ENCODE assay signal across 26 cellular contexts in genomic region chr10:58280485-58280884, GRCh38. TPM values are rescaled to one million over a fixed set of nuclear protein-coding genes. Genes with fewer than 3 reads are reported as not detected.
DNase-seq lines count a peak whose midpoint lies in the region; ATAC-seq, FAIRE-seq and TF ChIP-seq lines count a peak whose summit lies in the region.
"Had no signal": no experiment of that assay in that cellular context is flagged by ENCODE, and none has a peak within 500 bp of the region (broad histone marks: within the 10 kb centered on the region; RNA-seq: fewer than 3 reads in every experiment).

No MANE protein-coding gene starts in this region.

- no peak overlapping the region for H3K9ac ChIP-seq in IMR-90 (ENCODE audit: low read depth, low read length)
- no peak overlapping the region for H3K9ac ChIP-seq in keratinocyte (ENCODE audit: control insufficient read depth, extremely low read depth, insufficient read depth, low read length)

- no peak overlapping the region for H4K5ac ChIP-seq in IMR-90 (ENCODE audit: low read depth, low read length)

- H2AK5ac ChIP-seq in IMR-90 (ENCODE audit: low read depth, low read length), result no peak overlapping the region

- H3K18ac ChIP-seq in IMR-90 (ENCODE audit: low read depth, low read length), result no peak overlapping the region

- H3K56ac ChIP-seq in IMR-90 (ENCODE audit: extremely low read depth, insufficient read depth, low read length), result no peak overlapping the region

- H3K4me3 ChIP-seq in IMR-90 (ENCODE audit: insufficient read depth, low read depth, low read length) (no peak overlapping the region), keratinocyte (ENCODE audit: control insufficient read depth in 2 of 3, extremely low read depth in 1 of 3, insufficient read depth in 2 of 3, low read depth in 1 of 3, low read length in 3 of 3) (no peak overlapping the region), tibial artery (no peak overlapping the region)
- H3K4me3 ChIP-seq: GM12878, pancreas, Peyer's patch, right lobe of liver, SJCRH30, vagina had no signal

- no TSS peak for BruUV-seq in IMR-90 (replicated peaks; lab: Mats Ljungman, UMichigan)

- H3K9me3 Mint-ChIP-seq in activated T-helper 1 cell treated with anti-CD3 and anti-CD28 coated beads, Interleukin-12 subunit alpha, Interleukin-12 subunit beta, Interleukin-2, Interleukin-4 antibody, amounts not matched to agents 30 ng/mL and 10 ng/mL and 1 ng/mL, durations not matched to agents 14 hours and 24 hours and 36 hours, result no peaks in the 10 kb centered on the region
- H3K9me3 Mint-ChIP-seq: CD8-positive, alpha-beta memory T cell; natural killer cell treated with Interleukin-12 subunit alpha and Interleukin-12 subunit beta and Interleukin-15 and Interleukin-18, amount 100 ng/mL, for 72 hours had no signal

- peaks cover 6% of the 10 kb centered on the region for H3K36me3 ChIP-seq in IMR-90 (ENCODE audit: control insufficient read depth, insufficient read depth, low read length)
- peaks cover 0 to 2% of the 10 kb centered on the region in 2 experiments for H3K36me3 ChIP-seq in keratinocyte (ENCODE audit: control insufficient read depth in 2 of 2, extremely low read depth in 1 of 2, insufficient read depth in 2 of 2, low read length in 2 of 2)
- H3K36me3 ChIP-seq in tibial artery, result peaks cover 0 to 9% (median 5%) of the 10 kb centered on the region in 3 donors
- H3K36me3 ChIP-seq: pancreas, right lobe of liver, vagina had no signal

- no peak overlapping the region for H2BK20ac ChIP-seq in IMR-90 (ENCODE audit: low read depth, low read length)

- H4K20me1 ChIP-seq in IMR-90 (ENCODE audit: insufficient read depth, low read length) (no peaks in the 10 kb centered on the region), keratinocyte (ENCODE audit: control insufficient read depth, extremely low read depth, insufficient read depth, low read length) (no peaks in the 10 kb centered on the region)

- no peak overlapping the region for H2AFZ ChIP-seq in IMR-90 (replicated peaks; ENCODE audit: low read length, poor library complexity)
- no peak overlapping the region for H2AFZ ChIP-seq in keratinocyte (ENCODE audit: control insufficient read depth, low read length)

- H3K27me3 Mint-ChIP-seq in activated T-helper 1 cell treated with anti-CD3 and anti-CD28 coated beads, Interleukin-12 subunit alpha, Interleukin-12 subunit beta, Interleukin-2, Interleukin-4 antibody, amounts not matched to agents 30 ng/mL and 10 ng/mL and 1 ng/mL, durations not matched to agents 14 hours and 24 hours and 36 hours (ENCODE audit: insufficient read depth), result no peaks in the 10 kb centered on the region
- H3K27me3 Mint-ChIP-seq: CD8-positive, alpha-beta memory T cell; natural killer cell treated with Interleukin-12 subunit alpha and Interleukin-12 subunit beta and Interleukin-15 and Interleukin-18, amount 100 ng/mL, for 72 hours had no signal

- ATAC-seq in IMR-90 (ENCODE audit: low read depth), result no peak
- ATAC-seq in GM18868 (IDR thresholded peaks at IDR 0.05; ENCODE audit: unreplicated experiment), result no peak
- no peak for ATAC-seq in HG03439 (IDR thresholded peaks at IDR 0.05; ENCODE audit: unreplicated experiment)
- ATAC-seq: GM12878; left ventricle myocardium superior; natural killer cell treated with Interleukin-12 subunit alpha and Interleukin-12 subunit beta and Interleukin-15 and Interleukin-18, amount 100 ng/mL, for 72 hours; right lobe of liver had no signal

- no peak overlapping the region for H2AK9ac ChIP-seq in IMR-90 (replicated peaks; ENCODE audit: low read depth, low read length, poor library complexity)

- no peak overlapping the region for H3K4ac ChIP-seq in IMR-90 (ENCODE audit: low read depth, low read length)

- H3K9me3 ChIP-seq in IMR-90 (ENCODE audit: control insufficient read depth, insufficient read depth, low read length) (no peaks in the 10 kb centered on the region), keratinocyte (ENCODE audit: control insufficient read depth, low read depth, low read length) (no peaks in the 10 kb centered on the region), tibial artery (no peaks in the 10 kb centered on the region)
- H3K9me3 ChIP-seq: pancreas, Peyer's patch, right lobe of liver, SJCRH30, vagina had no signal

- no peak overlapping the region for H4K8ac ChIP-seq in IMR-90 (ENCODE audit: low read depth in 2 of 2, low read length in 2 of 2)

- H3K14ac ChIP-seq in IMR-90 (replicated peaks; ENCODE audit: low read depth, low read length), result no peak overlapping the region

- no peak for TF ChIP-seq POLR2A in IMR-90 (IDR thresholded peaks at IDR 0.05; ENCODE audit: low read depth, low read length)

- peak overlapping the region; percentile 1; the same call in 1 of the 2 replicates for H2BK120ac ChIP-seq in IMR-90 (ENCODE audit: low read depth, low read length)

- TF ChIP-seq RAD21 in IMR-90 (IDR thresholded peaks at IDR 0.05; ENCODE audit: low read length), result no peak

- intact Hi-C loops in IMR-90 (cut with micrococcal nuclease) (no loop called here), tibial artery (cut with DNase I; ENCODE audit: low total_unique reads) (no loop called here)
- intact Hi-C loops in activated T-helper 1 cell treated with anti-CD3 and anti-CD28 coated beads, Interleukin-12 subunit alpha, Interleukin-12 subunit beta, Interleukin-2, Interleukin-4 antibody, amounts not matched to agents 30 ng/mL and 10 ng/mL and 1 ng/mL, durations not matched to agents 14 hours and 24 hours and 36 hours (cut with micrococcal nuclease), result loop anchor here (5.0 kb wide), 2 partner anchors 52 to 1918 kb away; partner anchors contain the start of gene ZWINT

- WGBS in IMR-90 (ENCODE audit: extremely low coverage in 2 of 2, insufficient read length in 1 of 2), 2 experiments, result 93% methylated on average over 2 of the region's 2 CpGs; no CpG with 5 or more reads in 1 of the 2 experiments

- peaks cover 3% of the 10 kb centered on the region for H3K4me1 ChIP-seq in IMR-90 (ENCODE audit: control insufficient read depth, insufficient read depth, low read length)
- peaks cover 37% of the 10 kb centered on the region for H3K4me1 ChIP-seq in keratinocyte (ENCODE audit: control insufficient read depth, extremely low read depth, insufficient read depth, low read length)
- peaks cover 0 to under 1% (median 0%) of the 10 kb centered on the region in 4 donors for H3K4me1 ChIP-seq in tibial artery
- H3K4me1 ChIP-seq: SJCRH30 had no signal

- H4K91ac ChIP-seq in IMR-90 (ENCODE audit: insufficient read depth, low read depth, low read length), result no peak overlapping the region

- CTCF ChIA-PET in IMR-90 (lab: Yijun Ruan, JAX), result interaction anchor here (0.5 to 0.6 kb wide), 2 partner anchors 40 to 120 kb away, joined by 3 read pairs; no protein-coding TSS in a partner anchor

- TF ChIP-seq CTCF in IMR-90 (conservative IDR thresholded peaks at IDR 0.05; ENCODE audit: low read depth, low read length) (no peak), keratinocyte (optimal IDR thresholded peaks at IDR 0.05 in 1 of 3, IDR thresholded peaks at IDR 0.05 in 1 of 3, conservative IDR thresholded peaks at IDR 0.05 in 1 of 3; ENCODE audit: extremely low read depth in 1 of 3, insufficient read depth in 2 of 3, low read length in 3 of 3) (no peak), tibial artery (IDR thresholded peaks at IDR 0.05) (no peak)

- POLR2A ChIA-PET in IMR-90 (lab: Charles Lee; ENCODE audit: unreplicated experiment), result no interaction called here

- no peak overlapping the region for H2BK15ac ChIP-seq in IMR-90 (ENCODE audit: low read depth, low read length)

- H2BK5ac ChIP-seq in IMR-90 (ENCODE audit: low read depth, low read length, poor library complexity, severe bottlenecking), result peak overlapping the region; percentile 43

- peaks cover 5 to 9% of the 10 kb centered on the region in 2 experiments; a peak in 2 of 4 replicates for H3K79me1 ChIP-seq in IMR-90 (ENCODE audit: low read depth in 1 of 2, low read length in 2 of 2)

- H3K4me3 Mint-ChIP-seq in activated T-helper 1 cell treated with anti-CD3 and anti-CD28 coated beads, Interleukin-12 subunit alpha, Interleukin-12 subunit beta, Interleukin-2, Interleukin-4 antibody, amounts not matched to agents 30 ng/mL and 10 ng/mL and 1 ng/mL, durations not matched to agents 14 hours and 24 hours and 36 hours, result no peak overlapping the region
- H3K4me3 Mint-ChIP-seq: CD8-positive, alpha-beta memory T cell; natural killer cell treated with Interleukin-12 subunit alpha and Interleukin-12 subunit beta and Interleukin-15 and Interleukin-18, amount 100 ng/mL, for 72 hours had no signal

- H3K27ac ChIP-seq in IMR-90 (ENCODE audit: insufficient read depth, low read length) (no peak overlapping the region), keratinocyte (ENCODE audit: control insufficient read depth, insufficient read depth, low read length) (peak overlapping the region; percentile 38), tibial artery (no peak overlapping the region)
- H3K27ac ChIP-seq: Peyer's patch, right lobe of liver, SJCRH30, vagina, VCaP had no signal

- no peaks in the 10 kb centered on the region; the same call in 1 of the 2 replicates for H3K9me1 ChIP-seq in IMR-90 (ENCODE audit: insufficient read depth, low read length)
- no peaks in the 10 kb centered on the region for H3K9me1 ChIP-seq in keratinocyte (ENCODE audit: control insufficient read depth, extremely low read depth, insufficient read depth, low read length)

- peak; percentile 72 for DNase-seq in EL
- DNase-seq in IMR-90, result peak; percentile 23
- DNase-seq in activated T-helper 1 cell treated with anti-CD3 and anti-CD28 coated beads, Interleukin-12 subunit alpha, Interleukin-12 subunit beta, Interleukin-2, Interleukin-4 antibody, amounts not matched to agents 30 ng/mL and 10 ng/mL and 1 ng/mL, durations not matched to agents 14 hours and 24 hours and 36 hours (ENCODE audit: low spot score), result no peak
- DNase-seq in keratinocyte (ENCODE audit: low read depth, low spot score), result no peak
- DNase-seq in tibial artery, result no peak
- DNase-seq: activated CD8-positive, alpha-beta memory T cell treated with anti-CD3 and anti-CD28 coated beads, Interleukin-2, amount 50 U/mL, for 48 hours; activated gamma-delta T cell; anterior cingulate cortex; CD8-positive, alpha-beta memory T cell; central memory CD4-positive, alpha-beta T cell; DMS53; left ventricle myocardium superior; NCI-H1092 treated with DMSO at 0.1 percent for 48 hours; NCI-H2029; pancreas; Peyer's patch; right lobe of liver; SJCRH30; T-helper 2 cell had no signal

- dilution Hi-C loops in IMR-90 (cut with HindIII; ENCODE audit: low sequenced_read_pairs, unreplicated experiment), result no loop called here
- dilution Hi-C loops in keratinocyte (cut with MboI; ENCODE audit: extremely low pct_ligation_motif_present, low sequenced_read_pairs), result no loop called here

- peaks cover 17% of the 10 kb centered on the region for H3K36me3 Mint-ChIP-seq in activated T-helper 1 cell treated with anti-CD3 and anti-CD28 coated beads, Interleukin-12 subunit alpha, Interleukin-12 subunit beta, Interleukin-2, Interleukin-4 antibody, amounts not matched to agents 30 ng/mL and 10 ng/mL and 1 ng/mL, durations not matched to agents 14 hours and 24 hours and 36 hours (ENCODE audit: low read depth)

- in situ Hi-C loops in IMR-90 (cut with MboI; ENCODE audit: low sequenced_read_pairs), result no loop called here

- H3K79me2 ChIP-seq in keratinocyte (ENCODE audit: control insufficient read depth, insufficient read depth, low read length), result peaks cover 3% of the 10 kb centered on the region

- peak overlapping the region; percentile 7 for H3K27ac Mint-ChIP-seq in activated T-helper 1 cell treated with anti-CD3 and anti-CD28 coated beads, Interleukin-12 subunit alpha, Interleukin-12 subunit beta, Interleukin-2, Interleukin-4 antibody, amounts not matched to agents 30 ng/mL and 10 ng/mL and 1 ng/mL, durations not matched to agents 14 hours and 24 hours and 36 hours
- H3K27ac Mint-ChIP-seq: natural killer cell treated with Interleukin-12 subunit alpha and Interleukin-12 subunit beta and Interleukin-15 and Interleukin-18, amount 100 ng/mL, for 72 hours had no signal

- no peak overlapping the region for H3K23ac ChIP-seq in IMR-90 (ENCODE audit: low read depth, low read length)

- H3K27me3 ChIP-seq in IMR-90 (ENCODE audit: control insufficient read depth, insufficient read depth, low read length), result no peaks in the 10 kb centered on the region
- H3K27me3 ChIP-seq in keratinocyte (ENCODE audit: control insufficient read depth, extremely low read depth, insufficient read depth, low read length), result no peaks in the 10 kb centered on the region
- H3K27me3 ChIP-seq in tibial artery, result no peaks in the 10 kb centered on the region
- H3K27me3 ChIP-seq: pancreas, Peyer's patch, right lobe of liver, SJCRH30, vagina had no signal

- H3K4me1 Mint-ChIP-seq in activated T-helper 1 cell treated with anti-CD3 and anti-CD28 coated beads, Interleukin-12 subunit alpha, Interleukin-12 subunit beta, Interleukin-2, Interleukin-4 antibody, amounts not matched to agents 30 ng/mL and 10 ng/mL and 1 ng/mL, durations not matched to agents 14 hours and 24 hours and 36 hours (ENCODE audit: low read depth), result peaks cover 35% of the 10 kb centered on the region

- H3K4me2 ChIP-seq in IMR-90 (ENCODE audit: low read depth, low read length) (no peak overlapping the region; the same call in 1 of the 2 replicates), keratinocyte (ENCODE audit: control insufficient read depth, extremely low read depth, insufficient read depth, low read depth, low read length) (peak overlapping the region; percentile 50)

- FAIRE-seq in keratinocyte (lab: Jason Lieb, UNC), result peak; percentile 34
- FAIRE-seq: GM12878, GM19239, pancreas had no signal

RNA-seq across cellular contexts. Expression of gene CISD1, which starts 11.5 kb away (rescaled TPM):
- total RNA-seq in IMR-90 (2012; rRNA removed), result 25.8 and 34.6 TPM in 2 replicates
- polyA plus RNA-seq in IMR-90 (2012; rRNA removed) (25.7 and 28.2 TPM in 2 replicates), keratinocyte (42.8 to 81.7 TPM (median 55.0 TPM) in 3 replicates)
- polyA plus RNA-seq in IMR-90 (2012; cell fraction: cytosol; rRNA removed), result 6.6 and 13.8 TPM in 2 replicates
- 2.0 and 16.6 TPM in 2 replicates for polyA plus RNA-seq in IMR-90 (2012; cell fraction: nucleus; rRNA removed; ENCODE audit: low replicate concordance)
- total RNA-seq in activated T-helper 1 cell treated with anti-CD3 and anti-CD28 coated beads, Interleukin-12 subunit alpha, Interleukin-12 subunit beta, Interleukin-2, Interleukin-4 antibody, amounts not matched to agents 30 ng/mL and 10 ng/mL and 1 ng/mL, durations not matched to agents 14 hours and 24 hours and 36 hours, result 50.4 and 56.0 TPM in 2 replicates
- polyA plus RNA-seq in keratinocyte (2011; ENCODE audit: low read depth), result 8.4 TPM
- polyA plus RNA-seq in keratinocyte (2011; cell fraction: cytosol; rRNA removed), result 38.3 and 82.1 TPM in 2 replicates
- 26.0 and 38.1 TPM in 2 replicates for polyA plus RNA-seq in keratinocyte (2011; cell fraction: nucleus; rRNA removed)
- 28.7 and 33.2 TPM in 2 replicates for polyA plus RNA-seq in keratinocyte (2012; ENCODE audit: low replicate concordance)
- polyA minus RNA-seq in keratinocyte, result 1.3 to 8.8 TPM (median 8.1 TPM) in 3 replicates
- 5.4 TPM for polyA minus RNA-seq in keratinocyte (2011; cell fraction: cytosol; rRNA and poly(A)+ RNA removed)
- 2.4 and 5.7 TPM in 2 replicates for polyA minus RNA-seq in keratinocyte (2011; cell fraction: nucleus; rRNA and poly(A)+ RNA removed)

RNA-seq across cellular contexts. Expression of gene IPMK, which starts 12.8 kb away (rescaled TPM):
- 2.0 and 5.0 TPM in 2 replicates for total RNA-seq in IMR-90 (2012; rRNA removed)
- polyA plus RNA-seq in IMR-90 (2012; rRNA removed) (0.69 and 0.89 TPM in 2 replicates), keratinocyte (1.8 to 4.5 TPM (median 2.5 TPM) in 3 replicates)
- 0.13 and 0.25 TPM in 2 replicates for polyA plus RNA-seq in IMR-90 (2012; cell fraction: cytosol; rRNA removed)
- polyA plus RNA-seq in IMR-90 (2012; cell fraction: nucleus; rRNA removed; ENCODE audit: low replicate concordance), result 0.21 and 1.0 TPM in 2 replicates
- total RNA-seq in activated T-helper 1 cell treated with anti-CD3 and anti-CD28 coated beads, Interleukin-12 subunit alpha, Interleukin-12 subunit beta, Interleukin-2, Interleukin-4 antibody, amounts not matched to agents 30 ng/mL and 10 ng/mL and 1 ng/mL, durations not matched to agents 14 hours and 24 hours and 36 hours, result 6.5 and 7.1 TPM in 2 replicates
- polyA plus RNA-seq in keratinocyte (2011; ENCODE audit: low read depth), result 1.2 TPM
- polyA plus RNA-seq in keratinocyte (2011; cell fraction: cytosol; rRNA removed), result 1.7 and 3.2 TPM in 2 replicates
- polyA plus RNA-seq in keratinocyte (2011; cell fraction: nucleus; rRNA removed), result 1.7 and 3.0 TPM in 2 replicates
- polyA plus RNA-seq in keratinocyte (2012; ENCODE audit: low replicate concordance), result 2.5 and 2.9 TPM in 2 replicates
- polyA minus RNA-seq in keratinocyte, result 0.26 to 4.2 TPM (median 1.9 TPM) in 3 replicates
- 3.3 TPM for polyA minus RNA-seq in keratinocyte (2011; cell fraction: cytosol; rRNA and poly(A)+ RNA removed)
- polyA minus RNA-seq in keratinocyte (2011; cell fraction: nucleus; rRNA and poly(A)+ RNA removed), result 3.6 and 6.1 TPM in 2 replicates

RNA-seq across cellular contexts. Expression of gene UBE2D1, which starts 54.3 kb away (rescaled TPM):
- total RNA-seq in IMR-90 (2012; rRNA removed), result 9.1 and 15.8 TPM in 2 replicates
- polyA plus RNA-seq in IMR-90 (2012; rRNA removed) (9.5 and 9.7 TPM in 2 replicates), keratinocyte (11.0 to 25.4 TPM (median 15.9 TPM) in 3 replicates)
- 9.3 and 11.2 TPM in 2 replicates for polyA plus RNA-seq in IMR-90 (2012; cell fraction: cytosol; rRNA removed)
- polyA plus RNA-seq in IMR-90 (2012; cell fraction: nucleus; rRNA removed; ENCODE audit: low replicate concordance), result 2.4 and 6.1 TPM in 2 replicates
- total RNA-seq in activated T-helper 1 cell treated with anti-CD3 and anti-CD28 coated beads, Interleukin-12 subunit alpha, Interleukin-12 subunit beta, Interleukin-2, Interleukin-4 antibody, amounts not matched to agents 30 ng/mL and 10 ng/mL and 1 ng/mL, durations not matched to agents 14 hours and 24 hours and 36 hours, result 17.9 and 19.6 TPM in 2 replicates
- 4.2 TPM for polyA plus RNA-seq in keratinocyte (2011; ENCODE audit: low read depth)
- polyA plus RNA-seq in keratinocyte (2011; cell fraction: cytosol; rRNA removed), result 12.4 and 24.9 TPM in 2 replicates
- polyA plus RNA-seq in keratinocyte (2011; cell fraction: nucleus; rRNA removed), result 11.6 and 16.8 TPM in 2 replicates
- 10.8 and 13.6 TPM in 2 replicates for polyA plus RNA-seq in keratinocyte (2012; ENCODE audit: low replicate concordance)
- polyA minus RNA-seq in keratinocyte, result 1.2 to 6.3 TPM (median 6.0 TPM) in 3 replicates
- 10.4 TPM for polyA minus RNA-seq in keratinocyte (2011; cell fraction: cytosol; rRNA and poly(A)+ RNA removed)
- 5.4 and 9.2 TPM in 2 replicates for polyA minus RNA-seq in keratinocyte (2011; cell fraction: nucleus; rRNA and poly(A)+ RNA removed)

Comparison
In these comparisons a context has a peak if more than half of its experiments do, and no peak if none do; other contexts are left out.
1. DNase-seq: peak in EL (single experiment) and IMR-90 (single experiment); none in activated T-helper 1 cell treated with anti-CD3 and anti-CD28 coated beads, Interleukin-12 subunit alpha, Interleukin-12 subunit beta, Interleukin-2, Interleukin-4 antibody, amounts not matched to agents 30 ng/mL and 10 ng/mL and 1 ng/mL, durations not matched to agents 14 hours and 24 hours and 36 hours (single experiment), keratinocyte (single experiment) and tibial artery (0 of 2).